ENCODE assay signal across 1 cellular context in the genomic region with DNA sequence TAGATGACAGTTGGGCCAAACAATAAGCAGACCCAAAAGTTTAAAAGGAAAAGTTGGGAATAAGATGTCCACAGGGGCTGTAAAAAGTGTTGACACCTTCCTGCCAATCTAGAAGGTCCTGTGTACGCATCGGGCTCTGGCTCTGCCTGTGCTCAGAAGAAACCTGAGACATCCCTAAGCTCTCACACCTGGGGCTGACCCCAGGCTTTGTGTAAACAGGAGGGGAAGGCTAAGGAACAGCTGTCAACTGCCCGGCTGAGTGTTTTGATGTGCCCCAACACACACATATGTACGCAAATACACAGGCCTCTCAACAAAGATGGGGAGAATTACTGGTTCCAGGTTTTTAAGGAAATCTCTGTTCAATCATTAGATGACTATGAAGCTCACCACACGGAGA.
TF ChIP-seq lines count a peak whose summit lies in the region.

No MANE protein-coding gene starts in this region.

TF ChIP-seq in HepG2, 621 proteins besides CTCF, POLR2A, EP300 and RAD21 (continued from another document and continues in another):
- TF ChIP-seq TBX2 (CRISPR knock-in tag; IDR thresholded peaks at IDR 0.05; ENCODE audit: borderline replicate concordance) (peak; percentile 51; the same call in 1 of the 2 replicates), ZNF205 (CRISPR knock-in tag; IDR thresholded peaks at IDR 0.05) (no peak), ZNF343 (CRISPR knock-in tag; IDR thresholded peaks at IDR 0.05) (no peak), FOXA3 (CRISPR knock-in tag; IDR thresholded peaks at IDR 0.05) (peak; percentile 70), ZSCAN29 (CRISPR knock-in tag; conservative IDR thresholded peaks at IDR 0.05) (no peak), ATF7 (IDR thresholded peaks at IDR 0.05) (no peak), ATF7 (CRISPR knock-in tag; IDR thresholded peaks at IDR 0.05) (no peak), CHCHD3 (CRISPR knock-in tag; IDR thresholded peaks at IDR 0.05) (no peak), ZNF550 (CRISPR knock-in tag; IDR thresholded peaks at IDR 0.05; ENCODE audit: borderline replicate concordance) (no peak), SIX1 (CRISPR knock-in tag; IDR thresholded peaks at IDR 0.05; ENCODE audit: borderline replicate concordance) (0 out of 2 replicates have a peak, but pooled peaks have one; percentile 66), KDM5A (IDR thresholded peaks at IDR 0.05; ENCODE audit: borderline replicate concordance, low read length) (no peak), MXD4 (CRISPR knock-in tag; IDR thresholded peaks at IDR 0.05) (no peak), ZNF460 (CRISPR knock-in tag; IDR thresholded peaks at IDR 0.05; ENCODE audit: borderline replicate concordance) (no peak), ARID5B (CRISPR knock-in tag; IDR thresholded peaks at IDR 0.05) (peak; percentile 53; the same call in 1 of the 2 replicates), CERS6 (CRISPR knock-in tag; IDR thresholded peaks at IDR 0.05) (no peak), ZNF138 (CRISPR knock-in tag; IDR thresholded peaks at IDR 0.05; ENCODE audit: low read depth) (no peak), MTF1 (CRISPR knock-in tag; IDR thresholded peaks at IDR 0.05) (no peak), TMF1 (CRISPR knock-in tag; IDR thresholded peaks at IDR 0.05; ENCODE audit: low read depth) (no peak), TFAP4 (IDR thresholded peaks at IDR 0.05; ENCODE audit: borderline replicate concordance, low read depth) (peak; percentile 76; the same call in 1 of the 2 replicates), ZNF772 (CRISPR knock-in tag; IDR thresholded peaks at IDR 0.05) (no peak), PRDM4 (CRISPR knock-in tag; IDR thresholded peaks at IDR 0.05; ENCODE audit: borderline replicate concordance) (no peak), HCFC1 (IDR thresholded peaks at IDR 0.05; ENCODE audit: low read depth, low read length) (no peak), ZFYVE20 (CRISPR knock-in tag; IDR thresholded peaks at IDR 0.05; ENCODE audit: borderline replicate concordance, low read depth) (no peak), BCLAF1 (IDR thresholded peaks at IDR 0.05) (no peak), TARDBP (CRISPR knock-in tag; IDR thresholded peaks at IDR 0.05) (0 out of 2 replicates have a peak, but pooled peaks have one; percentile 22), NR2F1 (CRISPR knock-in tag; IDR thresholded peaks at IDR 0.05) (peak in 1 of 2 experiments; percentile 17; a peak in 1 of 4 replicates)
- TF ChIP-seq, protein P1, sequence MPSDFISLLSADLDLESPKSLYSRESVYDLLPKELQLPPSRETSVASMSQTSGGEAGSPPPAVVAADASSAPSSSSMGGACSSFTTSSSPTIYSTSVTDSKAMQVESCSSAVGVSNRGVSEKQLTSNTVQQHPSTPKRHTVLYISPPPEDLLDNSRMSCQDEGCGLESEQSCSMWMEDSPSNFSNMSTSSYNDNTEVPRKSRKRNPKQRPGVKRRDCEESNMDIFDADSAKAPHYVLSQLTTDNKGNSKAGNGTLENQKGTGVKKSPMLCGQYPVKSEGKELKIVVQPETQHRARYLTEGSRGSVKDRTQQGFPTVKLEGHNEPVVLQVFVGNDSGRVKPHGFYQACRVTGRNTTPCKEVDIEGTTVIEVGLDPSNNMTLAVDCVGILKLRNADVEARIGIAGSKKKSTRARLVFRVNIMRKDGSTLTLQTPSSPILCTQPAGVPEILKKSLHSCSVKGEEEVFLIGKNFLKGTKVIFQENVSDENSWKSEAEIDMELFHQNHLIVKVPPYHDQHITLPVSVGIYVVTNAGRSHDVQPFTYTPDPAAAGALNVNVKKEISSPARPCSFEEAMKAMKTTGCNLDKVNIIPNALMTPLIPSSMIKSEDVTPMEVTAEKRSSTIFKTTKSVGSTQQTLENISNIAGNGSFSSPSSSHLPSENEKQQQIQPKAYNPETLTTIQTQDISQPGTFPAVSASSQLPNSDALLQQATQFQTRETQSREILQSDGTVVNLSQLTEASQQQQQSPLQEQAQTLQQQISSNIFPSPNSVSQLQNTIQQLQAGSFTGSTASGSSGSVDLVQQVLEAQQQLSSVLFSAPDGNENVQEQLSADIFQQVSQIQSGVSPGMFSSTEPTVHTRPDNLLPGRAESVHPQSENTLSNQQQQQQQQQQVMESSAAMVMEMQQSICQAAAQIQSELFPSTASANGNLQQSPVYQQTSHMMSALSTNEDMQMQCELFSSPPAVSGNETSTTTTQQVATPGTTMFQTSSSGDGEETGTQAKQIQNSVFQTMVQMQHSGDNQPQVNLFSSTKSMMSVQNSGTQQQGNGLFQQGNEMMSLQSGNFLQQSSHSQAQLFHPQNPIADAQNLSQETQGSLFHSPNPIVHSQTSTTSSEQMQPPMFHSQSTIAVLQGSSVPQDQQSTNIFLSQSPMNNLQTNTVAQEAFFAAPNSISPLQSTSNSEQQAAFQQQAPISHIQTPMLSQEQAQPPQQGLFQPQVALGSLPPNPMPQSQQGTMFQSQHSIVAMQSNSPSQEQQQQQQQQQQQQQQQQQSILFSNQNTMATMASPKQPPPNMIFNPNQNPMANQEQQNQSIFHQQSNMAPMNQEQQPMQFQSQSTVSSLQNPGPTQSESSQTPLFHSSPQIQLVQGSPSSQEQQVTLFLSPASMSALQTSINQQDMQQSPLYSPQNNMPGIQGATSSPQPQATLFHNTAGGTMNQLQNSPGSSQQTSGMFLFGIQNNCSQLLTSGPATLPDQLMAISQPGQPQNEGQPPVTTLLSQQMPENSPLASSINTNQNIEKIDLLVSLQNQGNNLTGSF (CRISPR knock-in tag; IDR thresholded peaks at IDR 0.05) = no peak
- TF ChIP-seq, protein P2, sequence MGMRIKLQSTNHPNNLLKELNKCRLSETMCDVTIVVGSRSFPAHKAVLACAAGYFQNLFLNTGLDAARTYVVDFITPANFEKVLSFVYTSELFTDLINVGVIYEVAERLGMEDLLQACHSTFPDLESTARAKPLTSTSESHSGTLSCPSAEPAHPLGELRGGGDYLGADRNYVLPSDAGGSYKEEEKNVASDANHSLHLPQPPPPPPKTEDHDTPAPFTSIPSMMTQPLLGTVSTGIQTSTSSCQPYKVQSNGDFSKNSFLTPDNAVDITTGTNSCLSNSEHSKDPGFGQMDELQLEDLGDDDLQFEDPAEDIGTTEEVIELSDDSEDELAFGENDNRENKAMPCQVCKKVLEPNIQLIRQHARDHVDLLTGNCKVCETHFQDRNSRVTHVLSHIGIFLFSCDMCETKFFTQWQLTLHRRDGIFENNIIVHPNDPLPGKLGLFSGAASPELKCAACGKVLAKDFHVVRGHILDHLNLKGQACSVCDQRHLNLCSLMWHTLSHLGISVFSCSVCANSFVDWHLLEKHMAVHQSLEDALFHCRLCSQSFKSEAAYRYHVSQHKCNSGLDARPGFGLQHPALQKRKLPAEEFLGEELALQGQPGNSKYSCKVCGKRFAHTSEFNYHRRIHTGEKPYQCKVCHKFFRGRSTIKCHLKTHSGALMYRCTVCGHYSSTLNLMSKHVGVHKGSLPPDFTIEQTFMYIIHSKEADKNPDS (CRISPR knock-in tag; IDR thresholded peaks at IDR 0.05) = no peak
- TF ChIP-seq, protein P3, sequence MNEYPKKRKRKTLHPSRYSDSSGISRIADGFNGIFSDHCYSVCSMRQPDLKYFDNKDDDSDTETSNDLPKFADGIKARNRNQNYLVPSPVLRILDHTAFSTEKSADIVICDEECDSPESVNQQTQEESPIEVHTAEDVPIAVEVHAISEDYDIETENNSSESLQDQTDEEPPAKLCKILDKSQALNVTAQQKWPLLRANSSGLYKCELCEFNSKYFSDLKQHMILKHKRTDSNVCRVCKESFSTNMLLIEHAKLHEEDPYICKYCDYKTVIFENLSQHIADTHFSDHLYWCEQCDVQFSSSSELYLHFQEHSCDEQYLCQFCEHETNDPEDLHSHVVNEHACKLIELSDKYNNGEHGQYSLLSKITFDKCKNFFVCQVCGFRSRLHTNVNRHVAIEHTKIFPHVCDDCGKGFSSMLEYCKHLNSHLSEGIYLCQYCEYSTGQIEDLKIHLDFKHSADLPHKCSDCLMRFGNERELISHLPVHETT (CRISPR knock-in tag; conservative IDR thresholded peaks at IDR 0.05) = no peak
- TF ChIP-seq, protein P4, sequence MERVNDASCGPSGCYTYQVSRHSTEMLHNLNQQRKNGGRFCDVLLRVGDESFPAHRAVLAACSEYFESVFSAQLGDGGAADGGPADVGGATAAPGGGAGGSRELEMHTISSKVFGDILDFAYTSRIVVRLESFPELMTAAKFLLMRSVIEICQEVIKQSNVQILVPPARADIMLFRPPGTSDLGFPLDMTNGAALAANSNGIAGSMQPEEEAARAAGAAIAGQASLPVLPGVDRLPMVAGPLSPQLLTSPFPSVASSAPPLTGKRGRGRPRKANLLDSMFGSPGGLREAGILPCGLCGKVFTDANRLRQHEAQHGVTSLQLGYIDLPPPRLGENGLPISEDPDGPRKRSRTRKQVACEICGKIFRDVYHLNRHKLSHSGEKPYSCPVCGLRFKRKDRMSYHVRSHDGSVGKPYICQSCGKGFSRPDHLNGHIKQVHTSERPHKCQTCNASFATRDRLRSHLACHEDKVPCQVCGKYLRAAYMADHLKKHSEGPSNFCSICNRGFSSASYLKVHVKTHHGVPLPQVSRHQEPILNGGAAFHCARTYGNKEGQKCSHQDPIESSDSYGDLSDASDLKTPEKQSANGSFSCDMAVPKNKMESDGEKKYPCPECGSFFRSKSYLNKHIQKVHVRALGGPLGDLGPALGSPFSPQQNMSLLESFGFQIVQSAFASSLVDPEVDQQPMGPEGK (CRISPR knock-in tag; IDR thresholded peaks at IDR 0.05) = peak; percentile 42; the same call in 1 of the 2 replicates
